In the genomic region with DNA sequence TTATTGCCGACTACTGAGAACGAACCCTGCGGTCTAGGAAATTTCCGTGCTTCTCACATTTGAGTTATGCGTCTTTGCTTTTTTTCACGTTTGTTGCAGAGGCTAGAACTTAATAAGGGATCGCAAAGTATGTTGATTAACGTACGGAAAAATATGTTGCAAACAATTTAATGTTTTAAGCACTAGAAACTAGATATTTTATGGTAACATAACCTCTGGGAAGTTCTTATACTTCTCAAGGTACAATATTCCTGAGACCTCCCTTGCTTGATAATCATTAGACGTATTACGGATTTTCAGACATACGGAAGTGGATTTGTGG, we compare ENCODE assay signal across 1 cellular context.
TF ChIP-seq lines count a peak whose summit lies in the region.

No MANE protein-coding gene starts in this region.

TF ChIP-seq in GM12878, 131 proteins besides CTCF, POLR2A, EP300 and RAD21 (continued from another document):
- TF ChIP-seq, protein P1, sequence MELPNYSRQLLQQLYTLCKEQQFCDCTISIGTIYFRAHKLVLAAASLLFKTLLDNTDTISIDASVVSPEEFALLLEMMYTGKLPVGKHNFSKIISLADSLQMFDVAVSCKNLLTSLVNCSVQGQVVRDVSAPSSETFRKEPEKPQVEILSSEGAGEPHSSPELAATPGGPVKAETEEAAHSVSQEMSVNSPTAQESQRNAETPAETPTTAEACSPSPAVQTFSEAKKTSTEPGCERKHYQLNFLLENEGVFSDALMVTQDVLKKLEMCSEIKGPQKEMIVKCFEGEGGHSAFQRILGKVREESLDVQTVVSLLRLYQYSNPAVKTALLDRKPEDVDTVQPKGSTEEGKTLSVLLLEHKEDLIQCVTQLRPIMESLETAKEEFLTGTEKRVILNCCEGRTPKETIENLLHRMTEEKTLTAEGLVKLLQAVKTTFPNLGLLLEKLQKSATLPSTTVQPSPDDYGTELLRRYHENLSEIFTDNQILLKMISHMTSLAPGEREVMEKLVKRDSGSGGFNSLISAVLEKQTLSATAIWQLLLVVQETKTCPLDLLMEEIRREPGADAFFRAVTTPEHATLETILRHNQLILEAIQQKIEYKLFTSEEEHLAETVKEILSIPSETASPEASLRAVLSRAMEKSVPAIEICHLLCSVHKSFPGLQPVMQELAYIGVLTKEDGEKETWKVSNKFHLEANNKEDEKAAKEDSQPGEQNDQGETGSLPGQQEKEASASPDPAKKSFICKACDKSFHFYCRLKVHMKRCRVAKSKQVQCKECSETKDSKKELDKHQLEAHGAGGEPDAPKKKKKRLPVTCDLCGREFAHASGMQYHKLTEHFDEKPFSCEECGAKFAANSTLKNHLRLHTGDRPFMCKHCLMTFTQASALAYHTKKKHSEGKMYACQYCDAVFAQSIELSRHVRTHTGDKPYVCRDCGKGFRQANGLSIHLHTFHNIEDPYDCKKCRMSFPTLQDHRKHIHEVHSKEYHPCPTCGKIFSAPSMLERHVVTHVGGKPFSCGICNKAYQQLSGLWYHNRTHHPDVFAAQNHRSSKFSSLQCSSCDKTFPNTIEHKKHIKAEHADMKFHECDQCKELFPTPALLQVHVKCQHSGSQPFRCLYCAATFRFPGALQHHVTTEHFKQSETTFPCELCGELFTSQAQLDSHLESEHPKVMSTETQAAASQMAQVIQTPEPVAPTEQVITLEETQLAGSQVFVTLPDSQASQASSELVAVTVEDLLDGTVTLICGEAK (IDR thresholded peaks at IDR 0.05; ENCODE audit: borderline replicate concordance) = no peak
